Comparison of ENCODE assay signal across 8 cellular contexts in the genomic region with DNA sequence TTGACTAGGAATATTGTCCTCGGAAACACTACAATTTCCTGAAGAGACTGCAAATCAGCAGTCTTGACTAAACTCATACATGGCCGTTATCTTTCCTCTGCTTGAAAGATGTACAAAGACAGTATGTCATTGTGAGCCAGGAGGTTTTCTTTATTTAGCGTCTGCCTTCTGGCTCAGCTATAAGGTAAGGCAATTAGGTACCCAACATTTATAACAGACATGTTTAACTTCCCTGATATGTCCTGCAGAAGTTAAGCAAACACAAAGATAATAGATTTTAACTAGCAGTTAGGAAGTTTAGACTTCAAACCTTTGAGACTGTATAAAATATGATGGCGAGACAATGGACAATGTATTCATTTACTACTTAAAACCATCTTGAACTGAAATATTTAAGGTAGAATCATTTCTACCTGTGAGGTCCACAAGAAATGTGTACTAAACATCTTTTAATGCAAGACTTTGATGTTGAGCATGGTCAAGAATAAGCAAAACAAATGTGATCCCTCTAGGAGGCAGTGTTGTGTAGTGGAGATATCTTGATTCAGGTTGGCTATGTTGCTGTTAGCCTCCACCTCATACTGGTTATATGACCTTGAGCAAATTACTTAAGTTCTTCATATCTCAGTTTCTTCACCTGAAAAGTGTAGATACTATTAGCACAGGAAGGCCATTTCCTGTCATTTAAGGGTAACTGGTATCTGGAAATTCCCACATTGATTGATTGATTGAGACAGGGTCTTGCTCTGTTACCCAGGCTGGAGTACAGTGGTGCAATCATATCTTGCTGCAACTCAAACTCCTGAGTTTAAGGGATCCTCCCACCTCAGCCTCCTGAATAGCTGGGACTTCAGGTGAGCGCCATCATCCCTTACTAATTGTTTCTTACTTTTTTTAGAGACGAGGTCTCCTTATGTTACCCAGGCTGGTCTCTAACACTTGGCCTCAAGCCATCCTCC.
DNase-seq lines count a peak whose midpoint lies in the region; ATAC-seq and TF ChIP-seq lines count a peak whose summit lies in the region.

No MANE protein-coding gene starts in this region.

- H3K4me3 ChIP-seq in endodermal cell (ENCODE audit: low read length), result no peak overlapping the region
- no peak overlapping the region for H3K4me3 ChIP-seq in osteoblast (ENCODE audit: insufficient read depth, low read length)

- peak; percentile 36 to 58 for ATAC-seq in activated naive CD4-positive, alpha-beta T cell treated with anti-CD3 and anti-CD28 coated beads, Interleukin-2, amount 50 U/mL, for 72 hours
- peak; percentile 67 for ATAC-seq in HG02981 (IDR thresholded peaks at IDR 0.05; ENCODE audit: unreplicated experiment)

- no peaks in the 10 kb centered on the region for H3K27me3 Mint-ChIP-seq in endodermal cell (ENCODE audit: insufficient read depth)

- H3K27ac ChIP-seq in endodermal cell (ENCODE audit: low read depth, low read length), result no peak overlapping the region
- H3K27ac ChIP-seq in osteoblast (ENCODE audit: low read depth, low read length), result no peak overlapping the region

- no peak overlapping the region for H2AFZ ChIP-seq in osteoblast (ENCODE audit: low read length)

- H3K4me1 ChIP-seq in endodermal cell (ENCODE audit: control insufficient read depth, insufficient read depth, low read length), result peaks cover 20% of the 10 kb centered on the region
- H3K4me1 ChIP-seq in osteoblast (ENCODE audit: insufficient read depth, low read length), result no peaks in the 10 kb centered on the region

- no peaks in the 10 kb centered on the region for H3K36me3 ChIP-seq in endodermal cell (ENCODE audit: control insufficient read depth, insufficient read depth, low read length)
- H3K36me3 ChIP-seq in osteoblast (ENCODE audit: insufficient read depth, low read length), result no peaks in the 10 kb centered on the region

- no peak for DNase-seq in activated naive CD4-positive, alpha-beta T cell treated with anti-CD3 and anti-CD28 coated beads, Interleukin-2, amount 50 U/mL, for 72 hours (ENCODE audit: low spot score in 2 of 2)
- DNase-seq in activated naive CD4-positive, alpha-beta T cell (lab: John Stamatoyannopoulos, UW), result no peak
- DNase-seq in NCI-H82 treated with DMSO at 0.1 percent for 48 hours (lab: John Stamatoyannopoulos, UW; ENCODE audit: unreplicated experiment), result peak; percentile 45
- no peak for DNase-seq in endodermal cell
- peak; percentile 60 for DNase-seq in osteoblast (ENCODE audit: insufficient read length, low spot score, missing footprints)
- no peak for DNase-seq in epidermal melanocyte (ENCODE audit: insufficient read length, low spot score)
- DNase-seq in activated naive CD4-positive, alpha-beta T cell treated with anti-CD3 and anti-CD28 coated beads, Interleukin-2, amount 50 U/mL, for 16 hours, result no peak

- no peak overlapping the region for H3K4me3 Mint-ChIP-seq in endodermal cell

- peaks cover 58% of the 10 kb centered on the region for H3K4me1 Mint-ChIP-seq in endodermal cell

- H3K79me2 ChIP-seq in osteoblast (ENCODE audit: insufficient read depth, low read length), result no peaks in the 10 kb centered on the region

- TF ChIP-seq CTCF in endodermal cell (conservative IDR thresholded peaks at IDR 0.05) (peak; percentile 82), osteoblast (IDR thresholded peaks at IDR 0.05; ENCODE audit: extremely low read depth, low read depth, low read length) (peak; percentile 74)

- H3K27me3 ChIP-seq in endodermal cell (ENCODE audit: control insufficient read depth, insufficient read depth, low read length, poor library complexity, severe bottlenecking) (no peaks in the 10 kb centered on the region), osteoblast (ENCODE audit: insufficient read depth, low read length) (no peaks in the 10 kb centered on the region)

- H3K27ac Mint-ChIP-seq in activated naive CD4-positive, alpha-beta T cell treated with anti-CD3 and anti-CD28 coated beads, Interleukin-2, amount 50 U/mL, for 72 hours, result no peak overlapping the region
- no peak overlapping the region for H3K27ac Mint-ChIP-seq in endodermal cell

- no peaks in the 10 kb centered on the region for H3K9me3 Mint-ChIP-seq in activated naive CD4-positive, alpha-beta T cell treated with anti-CD3 and anti-CD28 coated beads, Interleukin-2, amount 50 U/mL, for 72 hours
- H3K9me3 Mint-ChIP-seq in endodermal cell, result no peaks in the 10 kb centered on the region

- no peak overlapping the region for H3K4me2 ChIP-seq in osteoblast (ENCODE audit: insufficient read depth, low read length)

- no peak overlapping the region for H3K9ac ChIP-seq in endodermal cell (ENCODE audit: extremely low read depth, low read length, poor library complexity, severe bottlenecking)

- H3K9me3 ChIP-seq in endodermal cell (ENCODE audit: control insufficient read depth, low read length) (no peaks in the 10 kb centered on the region), osteoblast (ENCODE audit: low read depth, low read length) (no peaks in the 10 kb centered on the region)

- WGBS in endodermal cell (ENCODE audit: insufficient coverage in 1 of 2, insufficient read length in 1 of 2), 2 experiments, result 88 to 91% methylated on average over 3 to 6 of the region's 6 CpGs

- H3K36me3 Mint-ChIP-seq in activated naive CD4-positive, alpha-beta T cell treated with anti-CD3 and anti-CD28 coated beads, Interleukin-2, amount 50 U/mL, for 72 hours, result no peaks in the 10 kb centered on the region
- peaks cover 2% of the 10 kb centered on the region for H3K36me3 Mint-ChIP-seq in endodermal cell (ENCODE audit: low read depth)

- no peaks in the 10 kb centered on the region for H4K20me1 ChIP-seq in osteoblast (ENCODE audit: insufficient read depth, low read length)

Comparison
In these comparisons a context has a peak if more than half of its experiments do, and no peak if none do; other contexts are left out.
1. DNase-seq: peak in NCI-H82 treated with DMSO at 0.1 percent for 48 hours (single experiment) and osteoblast (single experiment); none in activated naive CD4-positive, alpha-beta T cell treated with anti-CD3 and anti-CD28 coated beads, Interleukin-2, amount 50 U/mL, for 72 hours (0 of 2), activated naive CD4-positive, alpha-beta T cell (0 of 4), endodermal cell (single experiment), epidermal melanocyte (single experiment) and activated naive CD4-positive, alpha-beta T cell treated with anti-CD3 and anti-CD28 coated beads, Interleukin-2, amount 50 U/mL, for 16 hours (single experiment).